In genomic region chr16:24332178-24332577, GRCh38 we compare ENCODE assay signal across 10 cellular contexts.
"Had no signal": no experiment of that assay in that cellular context is flagged by ENCODE, and none has a peak within 500 bp of the region (broad histone marks: within the 10 kb centered on the region; RNA-seq: fewer than 3 reads in every experiment).

No MANE protein-coding gene starts in this region.

- ATAC-seq: GM23338, HCT116 had no signal

- DNase-seq: GM23248, GOT3, H7, H9, HCEC 1CT, HFFc6 had no signal

- H3K9me3 ChIP-seq: HAP-1 had no signal

- FAIRE-seq: H54 had no signal

- H3K4me3 Mint-ChIP-seq: GM23338, H9, HFFc6 had no signal

- H3K4me1 Mint-ChIP-seq: GM23338 had no signal

- H3K4me1 ChIP-seq: HAP-1 had no signal

- H3K27ac Mint-ChIP-seq: GM23338, H9, HFFc6 had no signal

- H3K36me3 ChIP-seq: HAP-1 had no signal

- H3K27ac ChIP-seq: GM23248 had no signal

- H3K4me3 ChIP-seq: GM23248, GM23338, HAP-1 had no signal
